In the genomic region with DNA sequence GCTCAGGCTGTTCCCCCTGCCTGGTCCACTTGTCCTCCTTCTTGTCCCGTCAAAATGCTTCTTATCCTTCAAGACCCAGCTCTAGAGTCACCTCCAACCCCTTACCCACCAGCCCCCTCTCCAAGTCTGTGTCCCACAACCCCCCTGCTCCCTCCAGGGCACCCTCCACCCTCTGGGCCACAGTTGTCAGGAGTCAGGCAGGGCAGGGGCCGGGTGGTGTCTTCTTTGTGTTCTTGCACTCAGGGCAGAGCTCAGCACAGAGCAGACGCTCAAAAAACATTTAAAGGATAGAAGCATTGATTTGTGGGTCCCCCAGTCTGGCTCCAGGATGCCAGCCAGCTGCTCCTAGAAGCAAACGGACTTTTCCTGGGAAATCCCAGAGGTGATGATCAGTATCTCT, we compare ENCODE assay signal across 15 cellular contexts. TPM values are rescaled to one million over a fixed set of nuclear protein-coding genes. Genes with fewer than 3 reads are reported as not detected.
A peak's percentile ranks its signal among the peaks of the same experiment; 100 is the strongest.
DNase-seq lines count a peak whose midpoint lies in the region; ATAC-seq and TF ChIP-seq lines count a peak whose summit lies in the region.
"Had no signal": no experiment of that assay in that cellular context is flagged by ENCODE, and none has a peak within 500 bp of the region (broad histone marks: within the 10 kb centered on the region; RNA-seq: fewer than 3 reads in every experiment).

No MANE protein-coding gene starts in this region.

- no peak for TF ChIP-seq POLR2A in Peyer's patch (IDR thresholded peaks at IDR 0.05)

- H3K27ac ChIP-seq in Peyer's patch (peak overlapping the region in 3 of 4 donors; percentile 51 to 93 (median 83)), hepatocyte (peak overlapping the region; percentile 90)

- H3K79me2 ChIP-seq in hepatocyte: no peaks in the 10 kb centered on the region

- no peak overlapping the region for H2AFZ ChIP-seq in hepatocyte

- ATAC-seq in GM21447 (IDR thresholded peaks at IDR 0.05; ENCODE audit: unreplicated experiment): no peak
- ATAC-seq: A549; CD8-positive, alpha-beta T cell; K562 had no signal

- H3K9me2 ChIP-seq in hepatocyte (replicated peaks; ENCODE audit: insufficient read depth): no peaks in the 10 kb centered on the region

- H3K9me3 ChIP-seq in Peyer's patch: no peaks in the 10 kb centered on the region
- no peaks in the 10 kb centered on the region for H3K9me3 ChIP-seq in hepatocyte (ENCODE audit: low read depth)
- H3K9me3 ChIP-seq: A549 had no signal

- intact Hi-C loops in posterior vena cava (cut with DNase I): no loop called here

- no peak overlapping the region for H3K4me2 ChIP-seq in hepatocyte
- H3K4me2 ChIP-seq: A549 had no signal

- peaks cover 0 to 29% (median 0%) of the 10 kb centered on the region in 3 donors for H3K36me3 ChIP-seq in Peyer's patch
- no peaks in the 10 kb centered on the region for H3K36me3 ChIP-seq in hepatocyte (replicated peaks; ENCODE audit: insufficient read depth, low read depth)

- no peaks in the 10 kb centered on the region for H4K20me1 ChIP-seq in hepatocyte (ENCODE audit: insufficient read depth, poor library complexity, severe bottlenecking)

- 86% methylated on average over 4 of the region's 4 CpGs for WGBS in hepatocyte (ENCODE audit: low lambda C conversion rate, missing lambda C conversion rate)

- H3K4me1 ChIP-seq in Peyer's patch (peaks cover 0 to 24% (median 4%) of the 10 kb centered on the region in 4 donors), hepatocyte (ENCODE audit: insufficient read depth) (peaks cover 21% of the 10 kb centered on the region)

- H3K27me3 ChIP-seq in Peyer's patch (no peaks in the 10 kb centered on the region), hepatocyte (no peaks in the 10 kb centered on the region)

- TF ChIP-seq CTCF in Peyer's patch (IDR thresholded peaks at IDR 0.05): no peak
- TF ChIP-seq CTCF in hepatocyte (IDR thresholded peaks at IDR 0.05; ENCODE audit: poor library complexity): no peak

- DNase-seq in Peyer's patch (no peak), hepatocyte (ENCODE audit: low spot score) (no peak), posterior vena cava (ENCODE audit: low spot score) (peak; percentile 50), D341Med (ENCODE audit: low spot score) (no peak), HPDE6-E6E7 (ENCODE audit: extremely low spot score) (no peak)
- DNase-seq: CD8-positive, alpha-beta T cell; COR-L47; DND-41; GOT3; HCEC 1CT; HFFc6 had no signal

- no peak overlapping the region for H3K4me3 ChIP-seq in Peyer's patch
- no peak overlapping the region for H3K4me3 ChIP-seq in hepatocyte
- H3K4me3 ChIP-seq: A549, K562 had no signal

RNA-seq across cellular contexts. Expression of a gene that starts 17.3 kb away (rescaled TPM):
- total RNA-seq in Peyer's patch: 1 to 10 TPM; 2.2 to 3.4 (median 2.8) TPM
- total RNA-seq in hepatocyte: 11.9 and 15.3 TPM in 2 replicates
- 33.0 and 48.6 TPM in 2 replicates for polyA plus RNA-seq in hepatocyte
- under 1 TPM; 0.24 to 0.56 TPM for total RNA-seq in posterior vena cava
- total RNA-seq: CD8-positive, alpha-beta T cell had no signal
- polyA plus RNA-seq: CD14-positive monocyte had no signal

RNA-seq across cellular contexts. Expression of a gene that starts 34.0 kb away (rescaled TPM):
- total RNA-seq in Peyer's patch (10 to 100 TPM; 12.4 to 18.9 (median 16.9) TPM), hepatocyte (4.7 and 5.9 TPM in 2 replicates), posterior vena cava (10 to 100 TPM in 1 of 2 donors, 1 to 10 TPM in 1; 4.6 to 10.3 TPM)
- 4.4 and 5.2 TPM in 2 replicates for polyA plus RNA-seq in hepatocyte
- total RNA-seq: CD8-positive, alpha-beta T cell had no signal
- polyA plus RNA-seq: CD14-positive monocyte, K562 had no signal
